1 cellular context compared by ENCODE assay signal in genomic region chr1:86455078-86455477, GRCh38.
A peak's percentile ranks its signal among the peaks of the same experiment; 100 is the strongest.
TF ChIP-seq lines count a peak whose summit lies in the region.

No MANE protein-coding gene starts in this region.

TF ChIP-seq in K562, 482 proteins besides CTCF, POLR2A, EP300 and RAD21 (continued from another document):
- no peak for TF ChIP-seq ZNF395 (CRISPR knock-in tag; IDR thresholded peaks at IDR 0.05)
- TF ChIP-seq NR4A1 (CRISPR knock-in tag; IDR thresholded peaks at IDR 0.05) = no peak
- TF ChIP-seq NR4A1 (tag; IDR thresholded peaks at IDR 0.05) = no peak
- peak; percentile 89 for TF ChIP-seq CEBPB (tag; IDR thresholded peaks at IDR 0.05)
